Comparison of ENCODE assay signal across 12 cellular contexts in genomic region chr1:44616991-44617702, GRCh38. TPM values are rescaled to one million over a fixed set of nuclear protein-coding genes. Genes with fewer than 3 reads are reported as not detected.
DNase-seq lines count a peak whose midpoint lies in the region; ATAC-seq and TF ChIP-seq lines count a peak whose summit lies in the region.
"Had no signal": no experiment of that assay in that cellular context is flagged by ENCODE, and none has a peak within 500 bp of the region (broad histone marks: within the 10 kb centered on the region; RNA-seq: fewer than 3 reads in every experiment).

No MANE protein-coding gene starts in this region.

- H3K27me3 Mint-ChIP-seq in activated CD4-positive, alpha-beta T cell treated with anti-CD3 and anti-CD28 coated beads, Interleukin-2, amount 10 ng/mL, durations not matched to agents 24 days and 14 days = peaks cover 8% of the 10 kb centered on the region

- peaks cover 12 to 15% of the 10 kb centered on the region in 2 experiments; a peak in 3 of 4 replicates for H3K4me1 ChIP-seq in SK-N-SH (ENCODE audit: control insufficient read depth in 1 of 2, insufficient read depth in 2 of 2, low read depth in 1 of 2, low read length in 1 of 2)
- peaks cover 5% of the 10 kb centered on the region for H3K4me1 ChIP-seq in foreskin keratinocyte

- no peaks in the 10 kb centered on the region for H3K36me3 ChIP-seq in SK-N-SH (replicated peaks in 1 of 2; ENCODE audit: control insufficient read depth in 1 of 2, insufficient read depth in 2 of 2, low read length in 1 of 2)

- peak overlapping the region; percentile 88 for H2AFZ ChIP-seq in SK-N-SH (ENCODE audit: low read depth)

- H3K4me2 ChIP-seq in SK-N-SH = peak overlapping the region; percentile 73

- POLR2A ChIA-PET in SK-N-SH (lab: Yijun Ruan, JAX) = interaction anchor here (3.1 kb wide), 1 partner anchor 15 kb away, joined by 13 read pairs; no protein-coding TSS in a partner anchor

- no peak overlapping the region for H3K27ac Mint-ChIP-seq in activated CD4-positive, alpha-beta T cell treated with anti-CD3 and anti-CD28 coated beads, Interleukin-2, amount 10 ng/mL, durations not matched to agents 24 days and 14 days
- H3K27ac Mint-ChIP-seq: activated CD4-positive, alpha-beta memory T cell treated with anti-CD3 and anti-CD28 coated beads, Interleukin-2, amount 10 ng/mL, durations not matched to agents 7 days and 5 days had no signal

- 14% methylated on average over 54 of the region's 63 CpGs for WGBS in SK-N-SH (ENCODE audit: low lambda C conversion rate)

- H3K27ac ChIP-seq in SK-N-SH (ENCODE audit: low read depth in 2 of 2, low read length in 1 of 2) (peak overlapping the region in 1 of 2 experiments; percentile 76; a peak in 2 of 4 replicates), foreskin keratinocyte (no peak overlapping the region)
- H3K27ac ChIP-seq: epithelial cell of prostate had no signal

- H3F3A ChIP-seq in SK-N-SH (replicated peaks; ENCODE audit: insufficient read depth) = peaks cover 13% of the 10 kb centered on the region

- CTCF ChIA-PET in SK-N-SH (lab: Yijun Ruan, JAX) = interaction anchor here (1.4 to 4.3 kb wide), 8 partner anchors 8 to 38 kb away, joined by 3 to 33 read pairs (median 8); no protein-coding TSS in a partner anchor

- peaks cover 2% of the 10 kb centered on the region for H3K4me1 Mint-ChIP-seq in activated CD4-positive, alpha-beta T cell treated with anti-CD3 and anti-CD28 coated beads, Interleukin-2, amount 10 ng/mL, durations not matched to agents 24 days and 14 days
- H3K4me1 Mint-ChIP-seq: activated CD4-positive, alpha-beta memory T cell treated with anti-CD3 and anti-CD28 coated beads, Interleukin-2, amount 10 ng/mL, durations not matched to agents 7 days and 5 days had no signal

- TF ChIP-seq CTCF in AG10803 (conservative IDR thresholded peaks at IDR 0.05; ENCODE audit: low read length) = no peak
- TF ChIP-seq CTCF in SK-N-SH (IDR thresholded peaks at IDR 0.05) = no peak
- TF ChIP-seq CTCF in foreskin keratinocyte (conservative IDR thresholded peaks at IDR 0.05) = no peak
- no peak for TF ChIP-seq CTCF in omental fat pad (IDR thresholded peaks at IDR 0.05)

- no peaks in the 10 kb centered on the region for H3K9me2 ChIP-seq in SK-N-SH

- H3K79me2 ChIP-seq in SK-N-SH (ENCODE audit: insufficient read depth) = peaks cover 6% of the 10 kb centered on the region; the same call in 1 of the 2 replicates

- intact Hi-C loops in activated CD4-positive, alpha-beta T cell treated with anti-CD3 and anti-CD28 coated beads, Interleukin-2, amount 10 ng/mL, durations not matched to agents 24 days and 14 days (cut with micrococcal nuclease) = no loop called here

- no peak for TF ChIP-seq EP300 in SK-N-SH (IDR thresholded peaks at IDR 0.05; ENCODE audit: borderline replicate concordance in 1 of 2, low read depth in 1 of 2, low read length in 1 of 2)

- no peak for TF ChIP-seq RAD21 in SK-N-SH (IDR thresholded peaks at IDR 0.05; ENCODE audit: low read length)

- no peak overlapping the region for H3K4me3 Mint-ChIP-seq in activated CD4-positive, alpha-beta T cell treated with anti-CD3 and anti-CD28 coated beads, Interleukin-2, amount 10 ng/mL, durations not matched to agents 24 days and 14 days
- H3K4me3 Mint-ChIP-seq: activated CD4-positive, alpha-beta memory T cell treated with anti-CD3 and anti-CD28 coated beads, Interleukin-2, amount 10 ng/mL, durations not matched to agents 7 days and 5 days had no signal

- H4K20me1 ChIP-seq in SK-N-SH (ENCODE audit: insufficient read depth) = no peaks in the 10 kb centered on the region

- DNase-seq in AG10803 (ENCODE audit: low read depth) (peak; percentile 56), SK-N-SH (peak; percentile 71), foreskin keratinocyte (peak in 1 of 2 donors; percentile 54), omental fat pad (ENCODE audit: low spot score) (no peak), HT-29 (ENCODE audit: low spot score) (no peak)
- no peak for DNase-seq in activated naive CD4-positive, alpha-beta T cell treated with anti-CD3 and anti-CD28 coated beads, Interleukin-2, amount 50 U/mL, for 16 hours
- DNase-seq in activated CD4-positive, alpha-beta T cell treated with anti-CD3 and anti-CD28 coated beads, Interleukin-2, amount 10 ng/mL, durations not matched to agents 24 days and 14 days = no peak
- DNase-seq: activated CD4-positive, alpha-beta memory T cell treated with anti-CD3 and anti-CD28 coated beads, Interleukin-2, amount 10 ng/mL, durations not matched to agents 7 days and 5 days; DMS153; NCI-H187 had no signal

- peak overlapping the region; percentile 55; the same call in 1 of the 2 replicates for H3K9ac ChIP-seq in SK-N-SH

- no peaks in the 10 kb centered on the region for H3K36me3 Mint-ChIP-seq in activated CD4-positive, alpha-beta T cell treated with anti-CD3 and anti-CD28 coated beads, Interleukin-2, amount 10 ng/mL, durations not matched to agents 24 days and 14 days (ENCODE audit: low read depth)

- ATAC-seq in foreskin keratinocyte (peak; percentile 89), omental fat pad (ENCODE audit: low FRiP score) (peak; percentile 62), GM18517 (IDR thresholded peaks at IDR 0.05; ENCODE audit: unreplicated experiment) (no peak)

- H3K9me3 Mint-ChIP-seq in activated CD4-positive, alpha-beta T cell treated with anti-CD3 and anti-CD28 coated beads, Interleukin-2, amount 10 ng/mL, durations not matched to agents 24 days and 14 days = no peaks in the 10 kb centered on the region
- H3K9me3 Mint-ChIP-seq: activated CD4-positive, alpha-beta memory T cell treated with anti-CD3 and anti-CD28 coated beads, Interleukin-2, amount 10 ng/mL, durations not matched to agents 7 days and 5 days had no signal

- no peaks in the 10 kb centered on the region for H3K9me3 ChIP-seq in SK-N-SH

- H3K4me3 ChIP-seq in AG10803 (ENCODE audit: low read length) = peak overlapping the region; percentile 47
- peak overlapping the region; percentile 50 to 62 for H3K4me3 ChIP-seq in SK-N-SH (ENCODE audit: low read depth in 2 of 2, low read length in 1 of 2)

- no peaks in the 10 kb centered on the region for H3K27me3 ChIP-seq in SK-N-SH (ENCODE audit: insufficient read depth)
- no peaks in the 10 kb centered on the region for H3K27me3 ChIP-seq in foreskin keratinocyte

TF ChIP-seq in SK-N-SH, 30 proteins besides CTCF, POLR2A, EP300 and RAD21 (continues in another document):
- no peak for TF ChIP-seq IRF3 (IDR thresholded peaks at IDR 0.05; ENCODE audit: low read depth, low read length)
- TF ChIP-seq POLR2AphosphoS5 (IDR thresholded peaks at IDR 0.05; ENCODE audit: low read depth, low read length) = peak; percentile 20; the same call in 1 of the 2 replicates
- TF ChIP-seq RXRA (IDR thresholded peaks at IDR 0.05; ENCODE audit: borderline replicate concordance, low read depth) = no peak
- no peak for TF ChIP-seq SMC3 (IDR thresholded peaks at IDR 0.05; ENCODE audit: low read depth, low read length)
- TF ChIP-seq PBX3 (IDR thresholded peaks at IDR 0.05) = no peak
- no peak for TF ChIP-seq GATA2 (CRISPR knock-in tag; IDR thresholded peaks at IDR 0.05)
- TF ChIP-seq ELF1 (IDR thresholded peaks at IDR 0.05) = no peak
- TF ChIP-seq YY1 (IDR thresholded peaks at IDR 0.05; ENCODE audit: low read depth) = no peak
- no peak for TF ChIP-seq TEAD4 (IDR thresholded peaks at IDR 0.05; ENCODE audit: borderline replicate concordance, insufficient read depth)

RNA-seq across cellular contexts. Expression of gene TMEM53, which starts 57.1 kb away (rescaled TPM):
- polyA plus RNA-seq in SK-N-SH (2012; rRNA removed) (14.9 and 16.9 TPM in 2 replicates), foreskin keratinocyte (10.0 and 10.2 TPM in 2 replicates)
- polyA plus RNA-seq in SK-N-SH (2012; cell fraction: cytosol; rRNA removed) = 6.7 and 9.5 TPM in 2 replicates
- 10.4 and 10.6 TPM in 2 replicates for polyA plus RNA-seq in SK-N-SH (2012; cell fraction: nucleus; rRNA removed)
- total RNA-seq in foreskin keratinocyte (5.0 and 6.2 TPM in 2 replicates), omental fat pad (10 to 100 TPM in 3 of 4 donors, 1 to 10 TPM in 1; 7.6 to 14.0 (median 10.3) TPM)
- total RNA-seq in activated CD4-positive, alpha-beta T cell treated with anti-CD3 and anti-CD28 coated beads, Interleukin-2, amount 10 ng/mL, durations not matched to agents 24 days and 14 days = 4.5 and 5.1 TPM in 2 replicates
- 19.5 and 27.5 TPM in 2 replicates for total RNA-seq in HT-29 (2014; rRNA removed; shearing (Covaris generic))

RNA-seq across cellular contexts. Expression of gene ARMH1, which starts 57.4 kb away (rescaled TPM):
- 6.6 and 10.5 TPM in 2 replicates for polyA plus RNA-seq in SK-N-SH (2012; rRNA removed)
- polyA plus RNA-seq in SK-N-SH (2012; cell fraction: cytosol; rRNA removed) = 1.1 and 1.5 TPM in 2 replicates
- polyA plus RNA-seq in SK-N-SH (2012; cell fraction: nucleus; rRNA removed) = 60.0 and 87.2 TPM in 2 replicates
- total RNA-seq in foreskin keratinocyte = 0.18 TPM in 1 of 2 replicates, not detected in the other
- polyA plus RNA-seq in foreskin keratinocyte = 0.12 TPM in 1 of 2 replicates, not detected in the other
- total RNA-seq in omental fat pad = 1 to 10 TPM in 3 of 4 donors, under 1 TPM in 1; 0.47 to 2.4 (median 1.2) TPM
- total RNA-seq in activated CD4-positive, alpha-beta T cell treated with anti-CD3 and anti-CD28 coated beads, Interleukin-2, amount 10 ng/mL, durations not matched to agents 24 days and 14 days = 133 and 137 TPM in 2 replicates
- 0.15 and 0.99 TPM in 2 replicates for total RNA-seq in HT-29 (2014; rRNA removed; shearing (Covaris generic))

Comparison
In these comparisons a context has a peak if more than half of its experiments do, and no peak if none do; other contexts are left out.
1. DNase-seq: peak in AG10803 (single experiment) and SK-N-SH (single experiment); none in omental fat pad (single experiment), activated naive CD4-positive, alpha-beta T cell treated with anti-CD3 and anti-CD28 coated beads, Interleukin-2, amount 50 U/mL, for 16 hours (single experiment), activated CD4-positive, alpha-beta T cell treated with anti-CD3 and anti-CD28 coated beads, Interleukin-2, amount 10 ng/mL, durations not matched to agents 24 days and 14 days (single experiment) and HT-29 (single experiment).
2. RNA of gene ARMH1, which starts 57.4 kb away (total RNA-seq): 133 to 137 TPM in activated CD4-positive, alpha-beta T cell treated with anti-CD3 and anti-CD28 coated beads, Interleukin-2, amount 10 ng/mL, durations not matched to agents 24 days and 14 days; 0.47 to 2.4 TPM in omental fat pad, 0.18 TPM in foreskin keratinocyte and 0.15 to 0.99 TPM in HT-29; every median in the first group is over 10 times any median in the second.